Comparison of ENCODE assay signal across 8 cellular contexts in genomic region chr10:79244841-79245504, GRCh38.
DNase-seq lines count a peak whose midpoint lies in the region; ATAC-seq and TF ChIP-seq lines count a peak whose summit lies in the region.

No MANE protein-coding gene starts in this region.

- H3K36me3 ChIP-seq in ACC112 (ENCODE audit: insufficient read depth, low read length): no peaks in the 10 kb centered on the region

- peaks cover 83% of the 10 kb centered on the region for H3K4me1 Mint-ChIP-seq in activated T-helper 1 cell treated with anti-CD3 and anti-CD28 coated beads, Interleukin-12 subunit alpha, Interleukin-12 subunit beta, Interleukin-2, Interleukin-4 antibody, amounts not matched to agents 30 ng/mL and 10 ng/mL and 1 ng/mL, durations not matched to agents 14 hours and 24 hours and 36 hours (ENCODE audit: low read depth)
- peaks cover 61% of the 10 kb centered on the region for H3K4me1 Mint-ChIP-seq in neural crest cell

- H3K4me1 ChIP-seq in ACC112 (ENCODE audit: control insufficient read depth, insufficient read depth, low read length, unreplicated experiment): peaks cover 61% of the 10 kb centered on the region

- intact Hi-C loops in activated T-helper 1 cell treated with anti-CD3 and anti-CD28 coated beads, Interleukin-12 subunit alpha, Interleukin-12 subunit beta, Interleukin-2, Interleukin-4 antibody, amounts not matched to agents 30 ng/mL and 10 ng/mL and 1 ng/mL, durations not matched to agents 14 hours and 24 hours and 36 hours (cut with micrococcal nuclease): loop anchor here (2.0 to 10.0 kb wide), 3 partner anchors 72 to 1220 kb away; partner anchors contain the start of gene ANXA11

- peak overlapping the region; percentile 66; the same call in 1 of the 2 replicates for H3K4me3 ChIP-seq in ACC112 (ENCODE audit: low read depth, low read length)

- no peak overlapping the region for H2AFZ ChIP-seq in ACC112 (ENCODE audit: low read length, unreplicated experiment)

- TF ChIP-seq CTCF in neural crest cell (conservative IDR thresholded peaks at IDR 0.05): no peak
- TF ChIP-seq CTCF in omental fat pad (IDR thresholded peaks at IDR 0.05): no peak

- no peaks in the 10 kb centered on the region for H3K27me3 ChIP-seq in ACC112 (ENCODE audit: insufficient read depth, low read length)

- H3K36me3 Mint-ChIP-seq in activated T-helper 1 cell treated with anti-CD3 and anti-CD28 coated beads, Interleukin-12 subunit alpha, Interleukin-12 subunit beta, Interleukin-2, Interleukin-4 antibody, amounts not matched to agents 30 ng/mL and 10 ng/mL and 1 ng/mL, durations not matched to agents 14 hours and 24 hours and 36 hours (ENCODE audit: low read depth): peaks cover 19% of the 10 kb centered on the region
- no peaks in the 10 kb centered on the region for H3K36me3 Mint-ChIP-seq in neural crest cell (ENCODE audit: low read depth)

- H3K27ac Mint-ChIP-seq in activated T-helper 1 cell treated with anti-CD3 and anti-CD28 coated beads, Interleukin-12 subunit alpha, Interleukin-12 subunit beta, Interleukin-2, Interleukin-4 antibody, amounts not matched to agents 30 ng/mL and 10 ng/mL and 1 ng/mL, durations not matched to agents 14 hours and 24 hours and 36 hours: peak overlapping the region; percentile 96
- H3K27ac Mint-ChIP-seq in neural crest cell (ENCODE audit: unreplicated experiment): peak overlapping the region; percentile 92

- peaks cover 63% of the 10 kb centered on the region for H3K79me2 ChIP-seq in ACC112 (ENCODE audit: control insufficient read depth, insufficient read depth, low read length, unreplicated experiment)

- no peaks in the 10 kb centered on the region for H3K27me3 Mint-ChIP-seq in activated T-helper 1 cell treated with anti-CD3 and anti-CD28 coated beads, Interleukin-12 subunit alpha, Interleukin-12 subunit beta, Interleukin-2, Interleukin-4 antibody, amounts not matched to agents 30 ng/mL and 10 ng/mL and 1 ng/mL, durations not matched to agents 14 hours and 24 hours and 36 hours (ENCODE audit: insufficient read depth)
- peaks cover 18% of the 10 kb centered on the region for H3K27me3 Mint-ChIP-seq in neural crest cell (ENCODE audit: low read depth)

- no peak for DNase-seq in activated T-helper 1 cell treated with anti-CD3 and anti-CD28 coated beads, Interleukin-12 subunit alpha, Interleukin-12 subunit beta, Interleukin-2, Interleukin-4 antibody, amounts not matched to agents 30 ng/mL and 10 ng/mL and 1 ng/mL, durations not matched to agents 14 hours and 24 hours and 36 hours (ENCODE audit: low spot score)
- no peak for DNase-seq in neural crest cell (ENCODE audit: low read depth, low spot score)
- no peak for DNase-seq in NCI-H1417 treated with DMSO at 0.1 percent for 48 hours (lab: John Stamatoyannopoulos, UW)
- no peak for DNase-seq in NCI-H1105 (lab: John Stamatoyannopoulos, UW)
- DNase-seq in omental fat pad (ENCODE audit: low spot score): no peak

- TF ChIP-seq POLR2A in GM18526 (IDR thresholded peaks at IDR 0.05; ENCODE audit: extremely low read depth, insufficient read length): peak; percentile 53

- H3K27ac ChIP-seq in ACC112 (ENCODE audit: low read depth, low read length): peak overlapping the region; percentile 93; the same call in 1 of the 2 replicates

- H3K4me3 Mint-ChIP-seq in activated T-helper 1 cell treated with anti-CD3 and anti-CD28 coated beads, Interleukin-12 subunit alpha, Interleukin-12 subunit beta, Interleukin-2, Interleukin-4 antibody, amounts not matched to agents 30 ng/mL and 10 ng/mL and 1 ng/mL, durations not matched to agents 14 hours and 24 hours and 36 hours: peak overlapping the region; percentile 87
- peak overlapping the region; percentile 85 for H3K4me3 Mint-ChIP-seq in neural crest cell

- peak; percentile 37 for ATAC-seq in HG03139 (IDR thresholded peaks at IDR 0.05; ENCODE audit: unreplicated experiment)
- no peak for ATAC-seq in omental fat pad (ENCODE audit: low FRiP score)

- H3K9me3 Mint-ChIP-seq in activated T-helper 1 cell treated with anti-CD3 and anti-CD28 coated beads, Interleukin-12 subunit alpha, Interleukin-12 subunit beta, Interleukin-2, Interleukin-4 antibody, amounts not matched to agents 30 ng/mL and 10 ng/mL and 1 ng/mL, durations not matched to agents 14 hours and 24 hours and 36 hours: no peaks in the 10 kb centered on the region
- H3K9me3 Mint-ChIP-seq in neural crest cell: no peaks in the 10 kb centered on the region
